Comparison of ENCODE assay signal across 1 cellular context in the genomic region with DNA sequence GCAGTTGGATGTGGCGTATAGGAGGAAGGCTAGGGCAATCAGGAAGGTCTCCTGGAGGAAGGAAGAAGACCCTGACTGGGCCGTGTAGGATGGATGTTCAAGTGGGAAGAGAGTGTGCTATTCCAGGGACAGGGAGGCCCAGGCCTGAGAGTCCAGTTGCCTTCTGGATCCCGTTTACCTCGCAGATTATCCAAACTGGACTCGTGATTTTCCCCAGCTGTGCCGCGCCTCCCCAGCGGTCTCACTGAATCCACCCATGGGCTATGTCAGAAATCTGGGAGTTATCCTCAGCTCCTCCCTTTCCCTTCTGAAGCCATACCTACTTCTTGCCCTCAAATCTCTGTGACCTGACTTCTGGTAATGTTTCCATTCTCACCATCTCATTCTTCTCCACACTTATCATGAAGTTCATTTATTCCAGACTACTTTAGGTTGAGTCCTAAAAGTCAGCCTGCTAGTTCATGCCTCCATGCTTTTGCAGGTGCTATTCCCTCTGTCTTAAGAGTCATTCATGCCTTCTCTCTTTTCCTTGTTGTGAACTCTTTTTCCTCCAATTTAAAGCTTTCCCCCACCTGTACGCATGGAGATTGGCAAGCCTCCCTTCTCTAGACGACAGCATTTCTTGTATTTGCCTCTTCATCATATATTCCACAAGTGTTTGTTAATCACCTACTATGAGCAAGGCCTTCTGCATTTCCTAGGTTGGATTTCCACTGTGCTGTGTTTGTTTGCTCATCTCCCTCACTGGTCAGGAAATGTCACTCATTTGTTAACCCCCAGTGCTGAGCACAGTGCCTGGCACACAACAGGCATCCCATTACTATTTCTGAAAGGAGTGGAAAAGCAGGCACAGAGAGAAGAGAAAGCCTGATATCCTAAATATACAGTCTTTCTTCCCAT.
TF ChIP-seq lines count a peak whose summit lies in the region.

No MANE protein-coding gene starts in this region.

TF ChIP-seq in GM23338, 12 proteins besides CTCF, POLR2A, EP300 and RAD21 (continued from another document):
- TF ChIP-seq, protein P1, sequence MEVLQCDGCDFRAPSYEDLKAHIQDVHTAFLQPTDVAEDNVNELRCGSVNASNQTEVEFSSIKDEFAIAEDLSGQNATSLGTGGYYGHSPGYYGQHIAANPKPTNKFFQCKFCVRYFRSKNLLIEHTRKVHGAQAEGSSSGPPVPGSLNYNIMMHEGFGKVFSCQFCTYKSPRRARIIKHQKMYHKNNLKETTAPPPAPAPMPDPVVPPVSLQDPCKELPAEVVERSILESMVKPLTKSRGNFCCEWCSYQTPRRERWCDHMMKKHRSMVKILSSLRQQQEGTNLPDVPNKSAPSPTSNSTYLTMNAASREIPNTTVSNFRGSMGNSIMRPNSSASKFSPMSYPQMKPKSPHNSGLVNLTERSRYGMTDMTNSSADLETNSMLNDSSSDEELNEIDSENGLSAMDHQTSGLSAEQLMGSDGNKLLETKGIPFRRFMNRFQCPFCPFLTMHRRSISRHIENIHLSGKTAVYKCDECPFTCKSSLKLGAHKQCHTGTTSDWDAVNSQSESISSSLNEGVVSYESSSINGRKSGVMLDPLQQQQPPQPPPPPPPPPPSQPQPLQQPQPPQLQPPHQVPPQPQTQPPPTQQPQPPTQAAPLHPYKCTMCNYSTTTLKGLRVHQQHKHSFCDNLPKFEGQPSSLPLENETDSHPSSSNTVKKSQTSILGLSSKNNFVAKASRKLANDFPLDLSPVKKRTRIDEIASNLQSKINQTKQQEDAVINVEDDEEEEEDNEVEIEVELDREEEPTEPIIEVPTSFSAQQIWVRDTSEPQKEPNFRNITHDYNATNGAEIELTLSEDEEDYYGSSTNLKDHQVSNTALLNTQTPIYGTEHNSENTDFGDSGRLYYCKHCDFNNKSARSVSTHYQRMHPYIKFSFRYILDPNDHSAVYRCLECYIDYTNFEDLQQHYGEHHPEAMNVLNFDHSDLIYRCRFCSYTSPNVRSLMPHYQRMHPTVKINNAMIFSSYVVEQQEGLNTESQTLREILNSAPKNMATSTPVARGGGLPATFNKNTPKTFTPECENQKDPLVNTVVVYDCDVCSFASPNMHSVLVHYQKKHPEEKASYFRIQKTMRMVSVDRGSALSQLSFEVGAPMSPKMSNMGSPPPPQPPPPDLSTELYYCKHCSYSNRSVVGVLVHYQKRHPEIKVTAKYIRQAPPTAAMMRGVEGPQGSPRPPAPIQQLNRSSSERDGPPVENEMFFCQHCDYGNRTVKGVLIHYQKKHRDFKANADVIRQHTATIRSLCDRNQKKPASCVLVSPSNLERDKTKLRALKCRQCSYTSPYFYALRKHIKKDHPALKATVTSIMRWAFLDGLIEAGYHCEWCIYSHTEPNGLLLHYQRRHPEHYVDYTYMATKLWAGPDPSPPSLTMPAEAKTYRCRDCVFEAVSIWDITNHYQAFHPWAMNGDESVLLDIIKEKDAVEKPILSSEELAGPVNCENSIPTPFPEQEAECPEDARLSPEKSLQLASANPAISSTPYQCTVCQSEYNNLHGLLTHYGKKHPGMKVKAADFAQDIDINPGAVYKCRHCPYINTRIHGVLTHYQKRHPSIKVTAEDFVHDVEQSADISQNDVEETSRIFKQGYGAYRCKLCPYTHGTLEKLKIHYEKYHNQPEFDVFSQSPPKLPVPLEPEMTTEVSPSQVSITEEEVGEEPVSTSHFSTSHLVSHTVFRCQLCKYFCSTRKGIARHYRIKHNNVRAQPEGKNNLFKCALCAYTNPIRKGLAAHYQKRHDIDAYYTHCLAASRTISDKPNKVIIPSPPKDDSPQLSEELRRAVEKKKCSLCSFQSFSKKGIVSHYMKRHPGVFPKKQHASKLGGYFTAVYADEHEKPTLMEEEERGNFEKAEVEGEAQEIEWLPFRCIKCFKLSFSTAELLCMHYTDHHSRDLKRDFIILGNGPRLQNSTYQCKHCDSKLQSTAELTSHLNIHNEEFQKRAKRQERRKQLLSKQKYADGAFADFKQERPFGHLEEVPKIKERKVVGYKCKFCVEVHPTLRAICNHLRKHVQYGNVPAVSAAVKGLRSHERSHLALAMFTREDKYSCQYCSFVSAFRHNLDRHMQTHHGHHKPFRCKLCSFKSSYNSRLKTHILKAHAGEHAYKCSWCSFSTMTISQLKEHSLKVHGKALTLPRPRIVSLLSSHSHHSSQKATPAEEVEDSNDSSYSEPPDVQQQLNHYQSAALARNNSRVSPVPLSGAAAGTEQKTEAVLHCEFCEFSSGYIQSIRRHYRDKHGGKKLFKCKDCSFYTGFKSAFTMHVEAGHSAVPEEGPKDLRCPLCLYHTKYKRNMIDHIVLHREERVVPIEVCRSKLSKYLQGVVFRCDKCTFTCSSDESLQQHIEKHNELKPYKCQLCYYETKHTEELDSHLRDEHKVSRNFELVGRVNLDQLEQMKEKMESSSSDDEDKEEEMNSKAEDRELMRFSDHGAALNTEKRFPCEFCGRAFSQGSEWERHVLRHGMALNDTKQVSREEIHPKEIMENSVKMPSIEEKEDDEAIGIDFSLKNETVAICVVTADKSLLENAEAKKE (CRISPR knock-in tag; IDR thresholded peaks at IDR 0.05), result no peak
- no peak for TF ChIP-seq ZNF114 (CRISPR knock-in tag; IDR thresholded peaks at IDR 0.05)
- TF ChIP-seq STAT1 (IDR thresholded peaks at IDR 0.05; ENCODE audit: unreplicated experiment), result no peak
- TF ChIP-seq, protein P2, sequence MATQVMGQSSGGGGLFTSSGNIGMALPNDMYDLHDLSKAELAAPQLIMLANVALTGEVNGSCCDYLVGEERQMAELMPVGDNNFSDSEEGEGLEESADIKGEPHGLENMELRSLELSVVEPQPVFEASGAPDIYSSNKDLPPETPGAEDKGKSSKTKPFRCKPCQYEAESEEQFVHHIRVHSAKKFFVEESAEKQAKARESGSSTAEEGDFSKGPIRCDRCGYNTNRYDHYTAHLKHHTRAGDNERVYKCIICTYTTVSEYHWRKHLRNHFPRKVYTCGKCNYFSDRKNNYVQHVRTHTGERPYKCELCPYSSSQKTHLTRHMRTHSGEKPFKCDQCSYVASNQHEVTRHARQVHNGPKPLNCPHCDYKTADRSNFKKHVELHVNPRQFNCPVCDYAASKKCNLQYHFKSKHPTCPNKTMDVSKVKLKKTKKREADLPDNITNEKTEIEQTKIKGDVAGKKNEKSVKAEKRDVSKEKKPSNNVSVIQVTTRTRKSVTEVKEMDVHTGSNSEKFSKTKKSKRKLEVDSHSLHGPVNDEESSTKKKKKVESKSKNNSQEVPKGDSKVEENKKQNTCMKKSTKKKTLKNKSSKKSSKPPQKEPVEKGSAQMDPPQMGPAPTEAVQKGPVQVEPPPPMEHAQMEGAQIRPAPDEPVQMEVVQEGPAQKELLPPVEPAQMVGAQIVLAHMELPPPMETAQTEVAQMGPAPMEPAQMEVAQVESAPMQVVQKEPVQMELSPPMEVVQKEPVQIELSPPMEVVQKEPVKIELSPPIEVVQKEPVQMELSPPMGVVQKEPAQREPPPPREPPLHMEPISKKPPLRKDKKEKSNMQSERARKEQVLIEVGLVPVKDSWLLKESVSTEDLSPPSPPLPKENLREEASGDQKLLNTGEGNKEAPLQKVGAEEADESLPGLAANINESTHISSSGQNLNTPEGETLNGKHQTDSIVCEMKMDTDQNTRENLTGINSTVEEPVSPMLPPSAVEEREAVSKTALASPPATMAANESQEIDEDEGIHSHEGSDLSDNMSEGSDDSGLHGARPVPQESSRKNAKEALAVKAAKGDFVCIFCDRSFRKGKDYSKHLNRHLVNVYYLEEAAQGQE (IDR thresholded peaks at IDR 0.05; ENCODE audit: unreplicated experiment), result no peak
- TF ChIP-seq NANOG (IDR thresholded peaks at IDR 0.05; ENCODE audit: borderline replicate concordance), result no peak
- TF ChIP-seq EZH2 (IDR thresholded peaks at IDR 0.05; ENCODE audit: low read depth, unreplicated experiment), result no peak
